In genomic region chr11:33452806-33453205, GRCh38 we compare ENCODE assay signal across 13 cellular contexts.
DNase-seq lines count a peak whose midpoint lies in the region; ATAC-seq and TF ChIP-seq lines count a peak whose summit lies in the region.
"Had no signal": no experiment of that assay in that cellular context is flagged by ENCODE, and none has a peak within 500 bp of the region (broad histone marks: within the 10 kb centered on the region; RNA-seq: fewer than 3 reads in every experiment).

No MANE protein-coding gene starts in this region.

- peak overlapping the region; percentile 8; the same call in 1 of the 2 replicates for H3K27ac ChIP-seq in ACC112 (ENCODE audit: low read depth, low read length)
- H3K27ac ChIP-seq: adrenal gland had no signal

- peak; percentile 73 for DNase-seq in HS-5 (ENCODE audit: low read depth)
- DNase-seq in astrocyte of the spinal cord (ENCODE audit: low read depth, low spot score) = peak; percentile 91
- peak; percentile 85 for DNase-seq in islet precursor cell
- no peak for DNase-seq in KG1 (lab: John Stamatoyannopoulos, UW)
- no peak for DNase-seq in GOT3 (lab: John Stamatoyannopoulos, UW)
- no peak for DNase-seq in GF-D8 (lab: John Stamatoyannopoulos, UW)
- DNase-seq: BE2C; NCI-H2107; stimulated activated naive CD4-positive, alpha-beta T cell had no signal

- ATAC-seq in GM19324 (IDR thresholded peaks at IDR 0.05; ENCODE audit: low FRiP score, unreplicated experiment) = no peak
- ATAC-seq: GM23338 had no signal

- H3K36me3 ChIP-seq in ACC112 (ENCODE audit: insufficient read depth, low read length) = no peaks in the 10 kb centered on the region
- H3K36me3 ChIP-seq: adrenal gland, BE2C had no signal

- H3K27me3 ChIP-seq in ACC112 (ENCODE audit: insufficient read depth, low read length) = no peaks in the 10 kb centered on the region
- H3K27me3 ChIP-seq: adrenal gland, BE2C had no signal

- no peak for TF ChIP-seq CTCF in astrocyte of the spinal cord (IDR thresholded peaks at IDR 0.05; ENCODE audit: low read depth, low read length)

- peaks cover 10% of the 10 kb centered on the region for H3K79me2 ChIP-seq in ACC112 (ENCODE audit: control insufficient read depth, insufficient read depth, low read length, unreplicated experiment)

- peaks cover 32% of the 10 kb centered on the region for H3K4me1 ChIP-seq in ACC112 (ENCODE audit: control insufficient read depth, insufficient read depth, low read length, unreplicated experiment)
- H3K4me1 ChIP-seq: adrenal gland, BE2C had no signal

- peak overlapping the region; percentile 6 for H2AFZ ChIP-seq in ACC112 (ENCODE audit: low read length, unreplicated experiment)
- H2AFZ ChIP-seq: GM23338 had no signal

- H3K4me3 ChIP-seq in ACC112 (ENCODE audit: low read depth, low read length) (no peak overlapping the region), astrocyte of the spinal cord (ENCODE audit: low read depth, low read length) (no peak overlapping the region)
- H3K4me3 ChIP-seq: adrenal gland, GM23338 had no signal

- in situ Hi-C loops in astrocyte of the spinal cord (cut with HindIII; ENCODE audit: low sequenced_read_pairs) = no loop called here

Comparison
In these comparisons a context has a peak if more than half of its experiments do, and no peak if none do; other contexts are left out.
1. DNase-seq: peak in HS-5 (single experiment), astrocyte of the spinal cord (single experiment) and islet precursor cell (single experiment); none in KG1 (single experiment), GOT3 (single experiment) and GF-D8 (single experiment).